12 cellular contexts compared by ENCODE assay signal in the genomic region with DNA sequence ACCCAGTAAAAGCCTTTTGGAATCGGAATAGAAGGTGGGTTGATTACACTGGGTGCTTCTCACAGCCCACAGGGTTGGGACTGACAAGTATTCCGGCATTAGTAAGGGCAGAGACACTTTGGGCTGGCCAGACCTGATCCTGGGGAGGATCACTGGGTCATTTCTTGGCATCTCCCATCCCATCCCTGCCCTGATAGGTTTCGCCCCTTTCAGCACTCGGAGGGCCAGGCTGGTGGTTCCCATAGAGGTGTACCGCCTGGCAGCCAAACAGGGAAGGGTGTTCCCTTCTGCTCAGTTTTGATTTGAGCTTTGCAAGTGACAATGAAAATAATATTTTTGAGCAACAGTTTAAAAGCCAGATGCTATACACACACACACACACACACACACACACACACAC. TPM values are rescaled to one million over a fixed set of nuclear protein-coding genes. Genes with fewer than 3 reads are reported as not detected.
DNase-seq lines count a peak whose midpoint lies in the region; ATAC-seq and TF ChIP-seq lines count a peak whose summit lies in the region.
"Had no signal": no experiment of that assay in that cellular context is flagged by ENCODE, and none has a peak within 500 bp of the region (broad histone marks: within the 10 kb centered on the region; RNA-seq: fewer than 3 reads in every experiment).

No MANE protein-coding gene starts in this region.

- no peak overlapping the region for H2BK120ac ChIP-seq in IMR-90 (ENCODE audit: low read depth, low read length)

- in situ Hi-C loops in IMR-90 (cut with MboI; ENCODE audit: low sequenced_read_pairs) (no loop called here), gastrocnemius medialis (cut with MboI; ENCODE audit: low sequenced_read_pairs in 4 of 4) (no loop called here)

- CTCF ChIA-PET in IMR-90 (lab: Yijun Ruan, JAX), result interaction anchor here (0.6 to 1.8 kb wide), 3 partner anchors 8 to 11 kb away, joined by 3 to 7 read pairs (median 4); no protein-coding TSS in a partner anchor

- ATAC-seq in IMR-90 (ENCODE audit: low read depth), result peak; percentile 12; the same call in 1 of the 2 replicates
- ATAC-seq in gastrocnemius medialis, result no peak
- ATAC-seq in HG03139 (IDR thresholded peaks at IDR 0.05; ENCODE audit: unreplicated experiment), result no peak

- no peaks in the 10 kb centered on the region for H3K79me1 ChIP-seq in IMR-90 (ENCODE audit: low read depth in 1 of 2, low read length in 2 of 2)

- TF ChIP-seq CTCF in GM12865 (IDR thresholded peaks at IDR 0.05; ENCODE audit: insufficient read depth, low read depth, low read length, missing control alignments) (no peak), IMR-90 (conservative IDR thresholded peaks at IDR 0.05; ENCODE audit: low read depth, low read length) (no peak), gastrocnemius medialis (IDR thresholded peaks at IDR 0.05 in 4 of 5, conservative IDR thresholded peaks at IDR 0.05 in 1 of 5) (no peak)

- peak overlapping the region; percentile 13; the same call in 1 of the 2 replicates for H2AK5ac ChIP-seq in IMR-90 (ENCODE audit: low read depth, low read length)

- DNase-seq in GM12865 (ENCODE audit: low read depth), result peak; percentile 31
- DNase-seq in IMR-90, result no peak
- DNase-seq in foreskin melanocyte, result peak; percentile 4
- no peak for DNase-seq in gastrocnemius medialis
- DNase-seq in hypothalamus (lab: John Stamatoyannopoulos, UW), result no peak
- no peak for DNase-seq in NCI-H748 (lab: John Stamatoyannopoulos, UW; ENCODE audit: unreplicated experiment)
- DNase-seq in RPMI8226, result no peak
- DNase-seq: HFFc6, naive B cell, NCI-H1694 treated with DMSO at 0.1 percent for 48 hours had no signal

- peak overlapping the region; percentile 84 for H2AFZ ChIP-seq in IMR-90 (replicated peaks; ENCODE audit: low read length, poor library complexity)

- H3K18ac ChIP-seq in IMR-90 (ENCODE audit: low read depth, low read length), result no peak overlapping the region; the same call in 1 of the 2 replicates

- H3K36me3 ChIP-seq in IMR-90 (ENCODE audit: control insufficient read depth, insufficient read depth, low read length), result no peaks in the 10 kb centered on the region
- no peaks in the 10 kb centered on the region for H3K36me3 ChIP-seq in gastrocnemius medialis
- H3K36me3 ChIP-seq: gastroesophageal sphincter had no signal

- no peak for TF ChIP-seq RAD21 in IMR-90 (IDR thresholded peaks at IDR 0.05; ENCODE audit: low read length)

- no peak overlapping the region for H4K91ac ChIP-seq in IMR-90 (ENCODE audit: insufficient read depth, low read depth, low read length)

- peaks cover 6% of the 10 kb centered on the region; the same call in 1 of the 2 replicates for H3K4me1 ChIP-seq in IMR-90 (ENCODE audit: control insufficient read depth, insufficient read depth, low read length)
- H3K4me1 ChIP-seq in gastrocnemius medialis, result peaks cover 5% of the 10 kb centered on the region in 2 donors

- peak overlapping the region; percentile 7; the same call in 1 of the 2 replicates for H3K4ac ChIP-seq in IMR-90 (ENCODE audit: low read depth, low read length)

- no peak overlapping the region for H3K56ac ChIP-seq in IMR-90 (ENCODE audit: extremely low read depth, insufficient read depth, low read length)

- H2AK9ac ChIP-seq in IMR-90 (replicated peaks; ENCODE audit: low read depth, low read length, poor library complexity), result peak overlapping the region; percentile 53

- H3K23ac ChIP-seq in IMR-90 (ENCODE audit: low read depth, low read length), result 0 out of 2 replicates have a peak overlapping the region, but pooled peaks have one; percentile 81

- H3K4me3 ChIP-seq in GM12865 (ENCODE audit: low read depth, low read length) (peak overlapping the region; percentile 68), IMR-90 (ENCODE audit: insufficient read depth, low read depth, low read length) (no peak overlapping the region), gastrocnemius medialis (peak overlapping the region; percentile 36 to 67 (median 47))

- H3K27me3 ChIP-seq in IMR-90 (ENCODE audit: control insufficient read depth, insufficient read depth, low read length), result peaks cover 28% of the 10 kb centered on the region
- peaks cover 3 to 19% (median 11%) of the 10 kb centered on the region in 3 donors for H3K27me3 ChIP-seq in gastrocnemius medialis
- H3K27me3 ChIP-seq: gastroesophageal sphincter had no signal

- H3K27ac ChIP-seq in IMR-90 (ENCODE audit: insufficient read depth, low read length), result peak overlapping the region; percentile 32; the same call in 1 of the 2 replicates
- peak overlapping the region in 2 of 4 donors; percentile 38 to 42 for H3K27ac ChIP-seq in gastrocnemius medialis

- no peak overlapping the region for H2BK5ac ChIP-seq in IMR-90 (ENCODE audit: low read depth, low read length, poor library complexity, severe bottlenecking)

- BruUV-seq in IMR-90 (replicated peaks; lab: Mats Ljungman, UMichigan), result no TSS peak

- no CpG with 5 or more reads among the region's 5 CpGs for WGBS in IMR-90 (ENCODE audit: extremely low coverage in 2 of 2, insufficient read length in 1 of 2), 2 experiments

- no peak overlapping the region for H3K9ac ChIP-seq in IMR-90 (ENCODE audit: low read depth, low read length)

- no peak overlapping the region for H2BK15ac ChIP-seq in IMR-90 (ENCODE audit: low read depth, low read length)

- H4K8ac ChIP-seq in IMR-90 (ENCODE audit: low read depth in 2 of 2, low read length in 2 of 2), result no peak overlapping the region

- H3K4me2 ChIP-seq in IMR-90 (ENCODE audit: low read depth, low read length), result peak overlapping the region; percentile 72; the same call in 1 of the 2 replicates

- no peak for TF ChIP-seq POLR2A in IMR-90 (IDR thresholded peaks at IDR 0.05; ENCODE audit: low read depth, low read length)
- no peak for TF ChIP-seq POLR2A in gastrocnemius medialis (IDR thresholded peaks at IDR 0.05)

- H3K14ac ChIP-seq in IMR-90 (replicated peaks; ENCODE audit: low read depth, low read length), result peak overlapping the region; percentile 66; the same call in 1 of the 2 replicates

- H3K9me3 ChIP-seq in IMR-90 (ENCODE audit: control insufficient read depth, insufficient read depth, low read length) (peaks cover 2% of the 10 kb centered on the region; the same call in 1 of the 2 replicates), gastrocnemius medialis (no peaks in the 10 kb centered on the region)

- H3K9me1 ChIP-seq in IMR-90 (ENCODE audit: insufficient read depth, low read length), result no peaks in the 10 kb centered on the region

- H4K20me1 ChIP-seq in IMR-90 (ENCODE audit: insufficient read depth, low read length), result no peaks in the 10 kb centered on the region

- H2BK20ac ChIP-seq in IMR-90 (ENCODE audit: low read depth, low read length), result no peak overlapping the region

- peak overlapping the region; percentile 10; the same call in 1 of the 2 replicates for H4K5ac ChIP-seq in IMR-90 (ENCODE audit: low read depth, low read length)

- dilution Hi-C loops in IMR-90 (cut with HindIII; ENCODE audit: low sequenced_read_pairs, unreplicated experiment), result no loop called here

- intact Hi-C loops in IMR-90 (cut with micrococcal nuclease), result loop anchor here (5.0 kb wide), 1 partner anchor 224 kb away; no protein-coding TSS in a partner anchor
- intact Hi-C loops in gastrocnemius medialis (cut with DNase I; ENCODE audit: low total_unique reads), result no loop called here

- POLR2A ChIA-PET in IMR-90 (lab: Charles Lee; ENCODE audit: unreplicated experiment), result no interaction called here

TF ChIP-seq in IMR-90, 13 proteins besides CTCF, POLR2A, EP300 and RAD21:
- no peak for TF ChIP-seq SMC3 (IDR thresholded peaks at IDR 0.05; ENCODE audit: low read depth, low read length)
- TF ChIP-seq, protein P1, sequence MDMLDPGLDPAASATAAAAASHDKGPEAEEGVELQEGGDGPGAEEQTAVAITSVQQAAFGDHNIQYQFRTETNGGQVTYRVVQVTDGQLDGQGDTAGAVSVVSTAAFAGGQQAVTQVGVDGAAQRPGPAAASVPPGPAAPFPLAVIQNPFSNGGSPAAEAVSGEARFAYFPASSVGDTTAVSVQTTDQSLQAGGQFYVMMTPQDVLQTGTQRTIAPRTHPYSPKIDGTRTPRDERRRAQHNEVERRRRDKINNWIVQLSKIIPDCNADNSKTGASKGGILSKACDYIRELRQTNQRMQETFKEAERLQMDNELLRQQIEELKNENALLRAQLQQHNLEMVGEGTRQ (IDR thresholded peaks at IDR 0.05; ENCODE audit: low read depth, low read length), result no peak

RNA-seq across cellular contexts. Expression of gene CYP1B1, which starts 37.3 kb away (rescaled TPM):
- total RNA-seq in IMR-90 (2012; rRNA removed) (1.1 and 1.9 TPM in 2 replicates), gastrocnemius medialis (10 to 100 TPM in 2 of 4 donors, 1 to 10 TPM in 2; 2.5 to 29.1 (median 9.7) TPM)
- polyA plus RNA-seq in IMR-90 (2012; rRNA removed), result 0.65 and 0.77 TPM in 2 replicates
- 0.69 and 1.8 TPM in 2 replicates for polyA plus RNA-seq in IMR-90 (2012; cell fraction: cytosol; rRNA removed)
- polyA plus RNA-seq in IMR-90 (2012; cell fraction: nucleus; rRNA removed; ENCODE audit: low replicate concordance), result 1.5 and 2.4 TPM in 2 replicates

Comparison
In these comparisons a context has a peak if more than half of its experiments do, and no peak if none do; other contexts are left out.
1. DNase-seq: peak in GM12865 (single experiment) and foreskin melanocyte (single experiment); none in IMR-90 (single experiment), gastrocnemius medialis (0 of 2), hypothalamus (0 of 51), NCI-H748 (single experiment) and RPMI8226 (single experiment).